ENCODE assay signal across 8 cellular contexts in genomic region chr1:151945725-151946365, GRCh38. TPM values are rescaled to one million over a fixed set of nuclear protein-coding genes. Genes with fewer than 3 reads are reported as not detected.
DNase-seq lines count a peak whose midpoint lies in the region; ATAC-seq and TF ChIP-seq lines count a peak whose summit lies in the region.

No MANE protein-coding gene starts in this region.

- ATAC-seq in HG03565 (IDR thresholded peaks at IDR 0.05; ENCODE audit: unreplicated experiment) (peak; percentile 41), Right ventricle myocardium superior (ENCODE audit: poor library complexity) (peak; percentile 82), sciatic nerve (peak; percentile 97), HG02610 (IDR thresholded peaks at IDR 0.05; ENCODE audit: unreplicated experiment) (no peak), GM21360 (IDR thresholded peaks at IDR 0.05; ENCODE audit: unreplicated experiment) (no peak)

- H3K4me3 Mint-ChIP-seq in CD14-positive monocyte: peak overlapping the region; percentile 40 to 77

- peaks cover 0 to 6% (median 0%) of the 10 kb centered on the region in 7 donors for H3K9me3 Mint-ChIP-seq in CD14-positive monocyte

- DNase-seq in CD14-positive monocyte (ENCODE audit: low spot score) (peak; percentile 98), SJSA1 (ENCODE audit: low read depth in 1 of 2, low spot score in 2 of 2) (peak; percentile 94 to 97), Right ventricle myocardium superior (peak; percentile 89), sciatic nerve (ENCODE audit: low spot score) (peak; percentile 90)
- peak; percentile 84 for DNase-seq in activated naive CD4-positive, alpha-beta T cell treated with Interleukin-2 at 50 U/mL for 16 hours

- H3K4me3 ChIP-seq in SJSA1: no peak overlapping the region

- H3K27ac ChIP-seq in SJSA1: peak overlapping the region; percentile 79

- no peak for TF ChIP-seq CTCF in CD14-positive monocyte (IDR thresholded peaks at IDR 0.05)

- peaks cover 6% of the 10 kb centered on the region in 2 donors for H3K36me3 Mint-ChIP-seq in CD14-positive monocyte

- no peaks in the 10 kb centered on the region for H3K27me3 ChIP-seq in SJSA1 (replicated peaks)

- H3K36me3 ChIP-seq in SJSA1: no peaks in the 10 kb centered on the region

- peaks cover 32% of the 10 kb centered on the region for H3K4me1 ChIP-seq in SJSA1 (replicated peaks)

- peak overlapping the region; percentile 97 to 100 (median 99) for H3K27ac Mint-ChIP-seq in CD14-positive monocyte

- H3K4me1 Mint-ChIP-seq in CD14-positive monocyte: peaks cover 54% of the 10 kb centered on the region

- intact Hi-C loops in CD14-positive monocyte (cut with micrococcal nuclease): loop anchor here (2.0 to 5.0 kb wide), 2 partner anchors 47 to 101 kb away; partner anchors contain the start of gene S100A10 (in 1 of the 2)
- intact Hi-C loops in Right ventricle myocardium superior (cut with DNase I): no loop called here
- intact Hi-C loops in sciatic nerve (cut with DNase I): no loop called here

- peaks cover 0 to 8% (median 2%) of the 10 kb centered on the region in 3 donors for H3K27me3 Mint-ChIP-seq in CD14-positive monocyte (ENCODE audit: low read depth in 3 of 3)

- no peaks in the 10 kb centered on the region for H3K9me3 ChIP-seq in SJSA1 (replicated peaks)

RNA-seq across cellular contexts. Expression of gene THEM4, which starts 36.5 kb away (rescaled TPM):
- 1 to 10 TPM; 3.7 to 4.6 TPM for polyA plus RNA-seq in CD14-positive monocyte
- total RNA-seq in SJSA1 (2014; rRNA removed; shearing (Covaris generic)): 7.5 and 9.5 TPM in 2 replicates
- total RNA-seq in Right ventricle myocardium superior (17.0 TPM), sciatic nerve (14.9 TPM)

RNA-seq across cellular contexts. Expression of gene S100A10, which starts 47.8 kb away (rescaled TPM):
- polyA plus RNA-seq in CD14-positive monocyte: 1,000 to 10,000 TPM; 2,129 to 2,138 TPM
- total RNA-seq in SJSA1 (2014; rRNA removed; shearing (Covaris generic)): 90.2 and 151 TPM in 2 replicates
- total RNA-seq in Right ventricle myocardium superior (230 TPM), sciatic nerve (550 TPM)

Comparison
In these comparisons a context has a peak if more than half of its experiments do, and no peak if none do; other contexts are left out.
1. ATAC-seq: peak in HG03565 (single experiment), Right ventricle myocardium superior (single experiment) and sciatic nerve (single experiment); none in HG02610 (single experiment) and GM21360 (single experiment).
2. intact Hi-C loops: an anchor here in CD14-positive monocyte (2.0 to 5.0 kb wide); none called in Right ventricle myocardium superior and sciatic nerve.
3. Peak in every context shown above with its lines, with median percentiles within 50 percentile points of each other: DNase-seq.